Comparison of ENCODE assay signal across 2 cellular contexts in the genomic region with DNA sequence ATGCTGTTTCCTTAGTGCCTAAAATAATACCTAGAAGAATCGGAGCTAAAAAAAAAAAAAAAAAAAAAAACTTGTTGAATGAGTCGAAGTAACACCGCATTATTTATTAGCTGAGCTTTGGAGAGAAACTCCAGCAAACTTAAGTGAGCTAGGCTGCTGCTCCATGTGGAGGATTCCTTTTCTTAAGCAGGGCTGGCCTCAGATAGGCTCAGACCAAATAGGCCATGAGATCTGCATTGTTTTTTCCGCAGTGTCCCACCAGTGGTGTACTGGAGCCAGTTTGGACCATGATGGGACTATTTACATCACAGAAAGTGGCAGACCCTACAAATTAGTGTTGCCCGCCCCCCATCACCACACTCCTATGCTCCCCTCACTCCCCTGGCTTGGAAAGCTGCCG.
TF ChIP-seq lines count a peak whose summit lies in the region.

No MANE protein-coding gene starts in this region.

TF ChIP-seq in GM23338, 12 proteins besides CTCF, POLR2A, EP300 and RAD21 (continues in another document):
- TF ChIP-seq, protein P1, sequence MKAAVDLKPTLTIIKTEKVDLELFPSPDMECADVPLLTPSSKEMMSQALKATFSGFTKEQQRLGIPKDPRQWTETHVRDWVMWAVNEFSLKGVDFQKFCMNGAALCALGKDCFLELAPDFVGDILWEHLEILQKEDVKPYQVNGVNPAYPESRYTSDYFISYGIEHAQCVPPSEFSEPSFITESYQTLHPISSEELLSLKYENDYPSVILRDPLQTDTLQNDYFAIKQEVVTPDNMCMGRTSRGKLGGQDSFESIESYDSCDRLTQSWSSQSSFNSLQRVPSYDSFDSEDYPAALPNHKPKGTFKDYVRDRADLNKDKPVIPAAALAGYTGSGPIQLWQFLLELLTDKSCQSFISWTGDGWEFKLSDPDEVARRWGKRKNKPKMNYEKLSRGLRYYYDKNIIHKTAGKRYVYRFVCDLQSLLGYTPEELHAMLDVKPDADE (IDR thresholded peaks at IDR 0.05), result no peak
- TF ChIP-seq EZH2 (IDR thresholded peaks at IDR 0.05; ENCODE audit: low read depth, unreplicated experiment) (no peak), POLR2AphosphoS5 (IDR thresholded peaks at IDR 0.05; ENCODE audit: low read depth) (no peak), EZH2phosphoT487 (IDR thresholded peaks at IDR 0.05; ENCODE audit: unreplicated experiment) (no peak), JUNB (IDR thresholded peaks at IDR 0.05; ENCODE audit: unreplicated experiment) (no peak), NANOG (IDR thresholded peaks at IDR 0.05; ENCODE audit: borderline replicate concordance) (no peak), ZNF114 (CRISPR knock-in tag; IDR thresholded peaks at IDR 0.05) (no peak), ZNF331 (CRISPR knock-in tag; IDR thresholded peaks at IDR 0.05; ENCODE audit: low read depth) (no peak), STAT1 (IDR thresholded peaks at IDR 0.05; ENCODE audit: unreplicated experiment) (no peak)
- TF ChIP-seq, protein P2, sequence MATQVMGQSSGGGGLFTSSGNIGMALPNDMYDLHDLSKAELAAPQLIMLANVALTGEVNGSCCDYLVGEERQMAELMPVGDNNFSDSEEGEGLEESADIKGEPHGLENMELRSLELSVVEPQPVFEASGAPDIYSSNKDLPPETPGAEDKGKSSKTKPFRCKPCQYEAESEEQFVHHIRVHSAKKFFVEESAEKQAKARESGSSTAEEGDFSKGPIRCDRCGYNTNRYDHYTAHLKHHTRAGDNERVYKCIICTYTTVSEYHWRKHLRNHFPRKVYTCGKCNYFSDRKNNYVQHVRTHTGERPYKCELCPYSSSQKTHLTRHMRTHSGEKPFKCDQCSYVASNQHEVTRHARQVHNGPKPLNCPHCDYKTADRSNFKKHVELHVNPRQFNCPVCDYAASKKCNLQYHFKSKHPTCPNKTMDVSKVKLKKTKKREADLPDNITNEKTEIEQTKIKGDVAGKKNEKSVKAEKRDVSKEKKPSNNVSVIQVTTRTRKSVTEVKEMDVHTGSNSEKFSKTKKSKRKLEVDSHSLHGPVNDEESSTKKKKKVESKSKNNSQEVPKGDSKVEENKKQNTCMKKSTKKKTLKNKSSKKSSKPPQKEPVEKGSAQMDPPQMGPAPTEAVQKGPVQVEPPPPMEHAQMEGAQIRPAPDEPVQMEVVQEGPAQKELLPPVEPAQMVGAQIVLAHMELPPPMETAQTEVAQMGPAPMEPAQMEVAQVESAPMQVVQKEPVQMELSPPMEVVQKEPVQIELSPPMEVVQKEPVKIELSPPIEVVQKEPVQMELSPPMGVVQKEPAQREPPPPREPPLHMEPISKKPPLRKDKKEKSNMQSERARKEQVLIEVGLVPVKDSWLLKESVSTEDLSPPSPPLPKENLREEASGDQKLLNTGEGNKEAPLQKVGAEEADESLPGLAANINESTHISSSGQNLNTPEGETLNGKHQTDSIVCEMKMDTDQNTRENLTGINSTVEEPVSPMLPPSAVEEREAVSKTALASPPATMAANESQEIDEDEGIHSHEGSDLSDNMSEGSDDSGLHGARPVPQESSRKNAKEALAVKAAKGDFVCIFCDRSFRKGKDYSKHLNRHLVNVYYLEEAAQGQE (IDR thresholded peaks at IDR 0.05; ENCODE audit: unreplicated experiment), result no peak

TF ChIP-seq in H1, 55 proteins besides CTCF, POLR2A, EP300 and RAD21:
- no peak for TF ChIP-seq RFX5 (IDR thresholded peaks at IDR 0.05; ENCODE audit: borderline replicate concordance, low read depth, low read length)
- TF ChIP-seq CREB1 (IDR thresholded peaks at IDR 0.05), result no peak
